1 cellular context compared by ENCODE assay signal in the genomic region with DNA sequence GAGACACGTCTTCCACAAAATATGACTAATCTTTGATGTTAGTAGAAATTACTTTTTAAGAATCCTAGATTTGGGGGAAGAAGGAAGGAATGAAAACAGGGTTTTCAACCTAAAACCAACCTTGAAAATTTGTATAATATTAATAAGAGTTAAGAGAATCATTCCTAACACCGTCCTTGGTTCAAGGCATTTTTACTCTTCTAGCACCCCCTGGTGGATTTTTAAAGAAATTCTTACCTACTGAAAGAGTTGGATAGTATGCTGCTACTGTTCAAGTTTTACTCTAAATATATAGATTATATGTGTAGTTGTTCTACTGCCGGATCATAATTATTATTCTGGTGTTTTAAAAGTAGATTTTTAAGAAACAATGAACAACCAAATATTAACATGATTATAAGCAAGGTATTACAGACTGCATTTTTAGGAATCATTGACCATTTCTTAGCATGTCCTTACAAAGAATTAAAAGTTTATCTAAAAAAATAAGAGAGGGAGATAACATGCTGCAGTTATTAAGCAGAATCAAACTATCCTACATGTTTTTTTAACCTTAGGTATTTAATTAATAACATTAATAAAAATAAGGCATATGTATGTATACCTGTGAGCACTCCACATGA.
TF ChIP-seq lines count a peak whose summit lies in the region.

No MANE protein-coding gene starts in this region.

TF ChIP-seq in H1, 55 proteins besides CTCF, POLR2A, EP300 and RAD21:
- TF ChIP-seq, protein P1, sequence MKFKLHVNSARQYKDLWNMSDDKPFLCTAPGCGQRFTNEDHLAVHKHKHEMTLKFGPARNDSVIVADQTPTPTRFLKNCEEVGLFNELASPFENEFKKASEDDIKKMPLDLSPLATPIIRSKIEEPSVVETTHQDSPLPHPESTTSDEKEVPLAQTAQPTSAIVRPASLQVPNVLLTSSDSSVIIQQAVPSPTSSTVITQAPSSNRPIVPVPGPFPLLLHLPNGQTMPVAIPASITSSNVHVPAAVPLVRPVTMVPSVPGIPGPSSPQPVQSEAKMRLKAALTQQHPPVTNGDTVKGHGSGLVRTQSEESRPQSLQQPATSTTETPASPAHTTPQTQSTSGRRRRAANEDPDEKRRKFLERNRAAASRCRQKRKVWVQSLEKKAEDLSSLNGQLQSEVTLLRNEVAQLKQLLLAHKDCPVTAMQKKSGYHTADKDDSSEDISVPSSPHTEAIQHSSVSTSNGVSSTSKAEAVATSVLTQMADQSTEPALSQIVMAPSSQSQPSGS (IDR thresholded peaks at IDR 0.05; ENCODE audit: low read length), result no peak
- TF ChIP-seq, protein P2, sequence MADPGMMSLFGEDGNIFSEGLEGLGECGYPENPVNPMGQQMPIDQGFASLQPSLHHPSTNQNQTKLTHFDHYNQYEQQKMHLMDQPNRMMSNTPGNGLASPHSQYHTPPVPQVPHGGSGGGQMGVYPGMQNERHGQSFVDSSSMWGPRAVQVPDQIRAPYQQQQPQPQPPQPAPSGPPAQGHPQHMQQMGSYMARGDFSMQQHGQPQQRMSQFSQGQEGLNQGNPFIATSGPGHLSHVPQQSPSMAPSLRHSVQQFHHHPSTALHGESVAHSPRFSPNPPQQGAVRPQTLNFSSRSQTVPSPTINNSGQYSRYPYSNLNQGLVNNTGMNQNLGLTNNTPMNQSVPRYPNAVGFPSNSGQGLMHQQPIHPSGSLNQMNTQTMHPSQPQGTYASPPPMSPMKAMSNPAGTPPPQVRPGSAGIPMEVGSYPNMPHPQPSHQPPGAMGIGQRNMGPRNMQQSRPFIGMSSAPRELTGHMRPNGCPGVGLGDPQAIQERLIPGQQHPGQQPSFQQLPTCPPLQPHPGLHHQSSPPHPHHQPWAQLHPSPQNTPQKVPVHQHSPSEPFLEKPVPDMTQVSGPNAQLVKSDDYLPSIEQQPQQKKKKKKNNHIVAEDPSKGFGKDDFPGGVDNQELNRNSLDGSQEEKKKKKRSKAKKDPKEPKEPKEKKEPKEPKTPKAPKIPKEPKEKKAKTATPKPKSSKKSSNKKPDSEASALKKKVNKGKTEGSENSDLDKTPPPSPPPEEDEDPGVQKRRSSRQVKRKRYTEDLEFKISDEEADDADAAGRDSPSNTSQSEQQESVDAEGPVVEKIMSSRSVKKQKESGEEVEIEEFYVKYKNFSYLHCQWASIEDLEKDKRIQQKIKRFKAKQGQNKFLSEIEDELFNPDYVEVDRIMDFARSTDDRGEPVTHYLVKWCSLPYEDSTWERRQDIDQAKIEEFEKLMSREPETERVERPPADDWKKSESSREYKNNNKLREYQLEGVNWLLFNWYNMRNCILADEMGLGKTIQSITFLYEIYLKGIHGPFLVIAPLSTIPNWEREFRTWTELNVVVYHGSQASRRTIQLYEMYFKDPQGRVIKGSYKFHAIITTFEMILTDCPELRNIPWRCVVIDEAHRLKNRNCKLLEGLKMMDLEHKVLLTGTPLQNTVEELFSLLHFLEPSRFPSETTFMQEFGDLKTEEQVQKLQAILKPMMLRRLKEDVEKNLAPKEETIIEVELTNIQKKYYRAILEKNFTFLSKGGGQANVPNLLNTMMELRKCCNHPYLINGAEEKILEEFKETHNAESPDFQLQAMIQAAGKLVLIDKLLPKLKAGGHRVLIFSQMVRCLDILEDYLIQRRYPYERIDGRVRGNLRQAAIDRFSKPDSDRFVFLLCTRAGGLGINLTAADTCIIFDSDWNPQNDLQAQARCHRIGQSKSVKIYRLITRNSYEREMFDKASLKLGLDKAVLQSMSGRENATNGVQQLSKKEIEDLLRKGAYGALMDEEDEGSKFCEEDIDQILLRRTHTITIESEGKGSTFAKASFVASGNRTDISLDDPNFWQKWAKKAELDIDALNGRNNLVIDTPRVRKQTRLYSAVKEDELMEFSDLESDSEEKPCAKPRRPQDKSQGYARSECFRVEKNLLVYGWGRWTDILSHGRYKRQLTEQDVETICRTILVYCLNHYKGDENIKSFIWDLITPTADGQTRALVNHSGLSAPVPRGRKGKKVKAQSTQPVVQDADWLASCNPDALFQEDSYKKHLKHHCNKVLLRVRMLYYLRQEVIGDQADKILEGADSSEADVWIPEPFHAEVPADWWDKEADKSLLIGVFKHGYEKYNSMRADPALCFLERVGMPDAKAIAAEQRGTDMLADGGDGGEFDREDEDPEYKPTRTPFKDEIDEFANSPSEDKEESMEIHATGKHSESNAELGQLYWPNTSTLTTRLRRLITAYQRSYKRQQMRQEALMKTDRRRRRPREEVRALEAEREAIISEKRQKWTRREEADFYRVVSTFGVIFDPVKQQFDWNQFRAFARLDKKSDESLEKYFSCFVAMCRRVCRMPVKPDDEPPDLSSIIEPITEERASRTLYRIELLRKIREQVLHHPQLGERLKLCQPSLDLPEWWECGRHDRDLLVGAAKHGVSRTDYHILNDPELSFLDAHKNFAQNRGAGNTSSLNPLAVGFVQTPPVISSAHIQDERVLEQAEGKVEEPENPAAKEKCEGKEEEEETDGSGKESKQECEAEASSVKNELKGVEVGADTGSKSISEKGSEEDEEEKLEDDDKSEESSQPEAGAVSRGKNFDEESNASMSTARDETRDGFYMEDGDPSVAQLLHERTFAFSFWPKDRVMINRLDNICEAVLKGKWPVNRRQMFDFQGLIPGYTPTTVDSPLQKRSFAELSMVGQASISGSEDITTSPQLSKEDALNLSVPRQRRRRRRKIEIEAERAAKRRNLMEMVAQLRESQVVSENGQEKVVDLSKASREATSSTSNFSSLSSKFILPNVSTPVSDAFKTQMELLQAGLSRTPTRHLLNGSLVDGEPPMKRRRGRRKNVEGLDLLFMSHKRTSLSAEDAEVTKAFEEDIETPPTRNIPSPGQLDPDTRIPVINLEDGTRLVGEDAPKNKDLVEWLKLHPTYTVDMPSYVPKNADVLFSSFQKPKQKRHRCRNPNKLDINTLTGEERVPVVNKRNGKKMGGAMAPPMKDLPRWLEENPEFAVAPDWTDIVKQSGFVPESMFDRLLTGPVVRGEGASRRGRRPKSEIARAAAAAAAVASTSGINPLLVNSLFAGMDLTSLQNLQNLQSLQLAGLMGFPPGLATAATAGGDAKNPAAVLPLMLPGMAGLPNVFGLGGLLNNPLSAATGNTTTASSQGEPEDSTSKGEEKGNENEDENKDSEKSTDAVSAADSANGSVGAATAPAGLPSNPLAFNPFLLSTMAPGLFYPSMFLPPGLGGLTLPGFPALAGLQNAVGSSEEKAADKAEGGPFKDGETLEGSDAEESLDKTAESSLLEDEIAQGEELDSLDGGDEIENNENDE (IDR thresholded peaks at IDR 0.05; ENCODE audit: insufficient replicate concordance, low read length), result no peak
- TF ChIP-seq CHD2 (IDR thresholded peaks at IDR 0.05; ENCODE audit: low read length) (no peak), POLR2AphosphoS5 (IDR thresholded peaks at IDR 0.05; ENCODE audit: low read depth, low read length) (no peak), SAP30 (IDR thresholded peaks at IDR 0.05; ENCODE audit: insufficient read depth, insufficient replicate concordance, low read length) (no peak), RNF2 (IDR thresholded peaks at IDR 0.05; ENCODE audit: borderline replicate concordance, low read depth, low read length, missing control alignments, poor library complexity, severe bottlenecking) (no peak), RXRA (IDR thresholded peaks at IDR 0.05; ENCODE audit: insufficient read depth, low read depth, low read length) (no peak), SIRT6 (IDR thresholded peaks at IDR 0.05; ENCODE audit: low read length) (no peak), YY1 (IDR thresholded peaks at IDR 0.05; ENCODE audit: low read depth, low read length) (no peak), BCL11A (IDR thresholded peaks at IDR 0.05; ENCODE audit: low read depth in 2 of 2, low read length in 2 of 2) (no peak), CEBPB (IDR thresholded peaks at IDR 0.05; ENCODE audit: low read depth, low read length) (no peak), TAF7 (optimal IDR thresholded peaks at IDR 0.05; ENCODE audit: borderline replicate concordance, low read depth, low read length) (no peak), ZNF274 (IDR thresholded peaks at IDR 0.05; ENCODE audit: borderline replicate concordance, extremely low read depth, low read length) (no peak), SP2 (IDR thresholded peaks at IDR 0.05; ENCODE audit: low read length) (no peak), HDAC6 (IDR thresholded peaks at IDR 0.05; ENCODE audit: low read depth, low read length) (no peak)
- TF ChIP-seq, protein P3, sequence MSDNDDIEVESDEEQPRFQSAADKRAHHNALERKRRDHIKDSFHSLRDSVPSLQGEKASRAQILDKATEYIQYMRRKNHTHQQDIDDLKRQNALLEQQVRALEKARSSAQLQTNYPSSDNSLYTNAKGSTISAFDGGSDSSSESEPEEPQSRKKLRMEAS (IDR thresholded peaks at IDR 0.05), result no peak
- TF ChIP-seq, protein P4, sequence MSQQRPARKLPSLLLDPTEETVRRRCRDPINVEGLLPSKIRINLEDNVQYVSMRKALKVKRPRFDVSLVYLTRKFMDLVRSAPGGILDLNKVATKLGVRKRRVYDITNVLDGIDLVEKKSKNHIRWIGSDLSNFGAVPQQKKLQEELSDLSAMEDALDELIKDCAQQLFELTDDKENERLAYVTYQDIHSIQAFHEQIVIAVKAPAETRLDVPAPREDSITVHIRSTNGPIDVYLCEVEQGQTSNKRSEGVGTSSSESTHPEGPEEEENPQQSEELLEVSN (IDR thresholded peaks at IDR 0.05), result no peak
